9 cellular contexts compared by ENCODE assay signal in genomic region chr6:36422714-36423100, GRCh38. TPM values are rescaled to one million over a fixed set of nuclear protein-coding genes. Genes with fewer than 3 reads are reported as not detected.
DNase-seq lines count a peak whose midpoint lies in the region; ATAC-seq and TF ChIP-seq lines count a peak whose summit lies in the region.
"Had no signal": no experiment of that assay in that cellular context is flagged by ENCODE, and none has a peak within 500 bp of the region (broad histone marks: within the 10 kb centered on the region; RNA-seq: fewer than 3 reads in every experiment).

No MANE protein-coding gene starts in this region.

- no peak for TF ChIP-seq CTCF in CD4-positive, alpha-beta T cell (IDR thresholded peaks at IDR 0.05)

- no peak for ATAC-seq in CD4-positive, alpha-beta T cell (ENCODE audit: poor library complexity)

- H3K4me1 ChIP-seq in duodenal mucosa (ENCODE audit: control insufficient read depth in 1 of 2, insufficient read depth in 2 of 2, low read length in 2 of 2): peaks cover 6% of the 10 kb centered on the region in 2 donors
- H3K4me1 ChIP-seq in neuron (ENCODE audit: insufficient read depth, low read length): peaks cover 12% of the 10 kb centered on the region

- CTCF ChIA-PET in CD4-positive, alpha-beta T cell (lab: Charles Lee): interaction anchor here (0.7 to 2.4 kb wide), 18 partner anchors 16 to 337 kb away, joined by 3 to 12 read pairs (median 6); partner anchors contain the start of gene KCTD20

- H3K4me1 Mint-ChIP-seq in CD4-positive, alpha-beta T cell (ENCODE audit: low read depth): peaks cover 18% of the 10 kb centered on the region

- POLR2A ChIA-PET in CD4-positive, alpha-beta T cell (lab: Charles Lee): interaction anchor here (0.8 to 1.8 kb wide), 13 partner anchors 18 to 255 kb away, joined by 3 to 13 read pairs (median 4); partner anchors contain the start of genes CDKN1A, KCTD20 and SRSF3

- no peaks in the 10 kb centered on the region for H3K9me3 Mint-ChIP-seq in CD4-positive, alpha-beta T cell

- H3K4me3 Mint-ChIP-seq in CD4-positive, alpha-beta T cell: peak overlapping the region; percentile 92

- no peaks in the 10 kb centered on the region for H3K9me3 ChIP-seq in CD4-positive, alpha-beta T cell (ENCODE audit: control insufficient read depth, low read length)
- H3K9me3 ChIP-seq in KOPT-K1 (ENCODE audit: insufficient read depth, low read length, poor library complexity, severe bottlenecking) (no peaks in the 10 kb centered on the region), duodenal mucosa (ENCODE audit: control insufficient read depth in 1 of 2, low read length in 2 of 2) (no peaks in the 10 kb centered on the region), neuron (ENCODE audit: low read length) (no peaks in the 10 kb centered on the region)

- no peak for DNase-seq in CD4-positive, alpha-beta T cell
- no peak for DNase-seq in posterior cingulate gyrus
- DNase-seq in RPMI8226: no peak
- DNase-seq in amygdala (lab: John Stamatoyannopoulos, UW): no peak
- DNase-seq in SIG-M5 treated with dmso at 0.1 percent for 504 hours (lab: John Stamatoyannopoulos, UW; ENCODE audit: unreplicated experiment): no peak

- intact Hi-C loops in CD4-positive, alpha-beta T cell (cut with DNase I, micrococcal nuclease): loop anchor here (1.0 to 10.0 kb wide), 12 partner anchors 19 to 452 kb away; partner anchors contain the start of gene PPIL1 (in 1 of the 2)
- intact Hi-C loops in posterior cingulate gyrus (cut with DNase I): loop anchor here (1.0 to 10.0 kb wide), 4 partner anchors 21 to 262 kb away; partner anchors contain the start of genes SRSF3 and STK38

- H3K36me3 ChIP-seq in KOPT-K1 (ENCODE audit: insufficient read depth, low read length) (no peaks in the 10 kb centered on the region), duodenal mucosa (ENCODE audit: control insufficient read depth in 1 of 2, insufficient read depth in 2 of 2, low read length in 2 of 2) (no peaks in the 10 kb centered on the region), neuron (ENCODE audit: insufficient read depth, low read length) (no peaks in the 10 kb centered on the region)

- no peaks in the 10 kb centered on the region for H3K27me3 ChIP-seq in CD4-positive, alpha-beta T cell (ENCODE audit: control insufficient read depth, insufficient read depth, low read length)
- H3K27me3 ChIP-seq in duodenal mucosa (ENCODE audit: control insufficient read depth in 1 of 2, insufficient read depth in 2 of 2, low read length in 2 of 2): no peaks in the 10 kb centered on the region
- no peaks in the 10 kb centered on the region for H3K27me3 ChIP-seq in neuron (ENCODE audit: insufficient read depth, low read length)

- H3K27ac Mint-ChIP-seq in CD4-positive, alpha-beta T cell: peak overlapping the region; percentile 82

- H2AFZ ChIP-seq in neuron (ENCODE audit: low read depth, low read length): peak overlapping the region; percentile 98

- no peaks in the 10 kb centered on the region for H3K27me3 Mint-ChIP-seq in CD4-positive, alpha-beta T cell

- H3K36me3 Mint-ChIP-seq in CD4-positive, alpha-beta T cell (ENCODE audit: low read depth): no peaks in the 10 kb centered on the region

- peak overlapping the region; percentile 50 for H3K27ac ChIP-seq in CD4-positive, alpha-beta T cell (ENCODE audit: low read depth, low read length)
- H3K27ac ChIP-seq in KOPT-K1 (ENCODE audit: low read depth, low read length, poor library complexity, severe bottlenecking): peak overlapping the region; percentile 79
- peak overlapping the region; percentile 60 for H3K27ac ChIP-seq in duodenal mucosa (ENCODE audit: low read depth, low read length)

- peak overlapping the region; percentile 60 to 82 for H3K4me3 ChIP-seq in duodenal mucosa (ENCODE audit: low read depth in 1 of 2, low read length in 2 of 2)
- H3K4me3 ChIP-seq in neuron (ENCODE audit: low read length): peak overlapping the region; percentile 50

- peak overlapping the region; percentile 58 to 83 for H3K9ac ChIP-seq in duodenal mucosa (ENCODE audit: low read depth in 1 of 2, low read length in 2 of 2)

RNA-seq across cellular contexts. Expression of gene PXT1, which starts 19.9 kb away (rescaled TPM):
- under 1 TPM; 0.55 to 0.59 TPM for total RNA-seq in CD4-positive, alpha-beta T cell
- total RNA-seq: subcutaneous adipose tissue had no signal

RNA-seq across cellular contexts. Expression of gene KCTD20, which starts 20.1 kb away (rescaled TPM):
- total RNA-seq in CD4-positive, alpha-beta T cell: 10 to 100 TPM; 38.4 to 39.5 TPM

RNA-seq across cellular contexts. Expression of gene ETV7, which starts 35.2 kb away (rescaled TPM):
- under 1 TPM; 0.33 to 0.73 TPM for total RNA-seq in CD4-positive, alpha-beta T cell
